9 cellular contexts compared by ENCODE assay signal in genomic region chr6:2639167-2639566, GRCh38.
"Had no signal": no experiment of that assay in that cellular context is flagged by ENCODE, and none has a peak within 500 bp of the region (broad histone marks: within the 10 kb centered on the region; RNA-seq: fewer than 3 reads in every experiment).

No MANE protein-coding gene starts in this region.

- H3K36me3 ChIP-seq: HAP-1 had no signal

- H3K4me2 ChIP-seq: GM23338 had no signal

- H3K4me3 Mint-ChIP-seq: GM23338, HFFc6 had no signal

- H3K27ac ChIP-seq: HL-60 had no signal

- H2AFZ ChIP-seq: GM23338 had no signal

- H3K9me3 ChIP-seq: HAP-1 had no signal

- H3K27ac Mint-ChIP-seq: GM23338, HFFc6 had no signal

- DNase-seq: H7, HFFc6, KG1 had no signal

- H3K9me3 Mint-ChIP-seq: HFFc6 had no signal

- FAIRE-seq: HepG2 had no signal

- ATAC-seq: GM23338, HCT116, HepG2, K562 had no signal

- H3K4me3 ChIP-seq: GM23338, HAP-1, K562 had no signal
